ENCODE assay signal across 27 cellular contexts in genomic region chr18:21289843-21290242, GRCh38. TPM values are rescaled to one million over a fixed set of nuclear protein-coding genes. Genes with fewer than 3 reads are reported as not detected.
"Had no signal": no experiment of that assay in that cellular context is flagged by ENCODE, and none has a peak within 500 bp of the region (broad histone marks: within the 10 kb centered on the region; RNA-seq: fewer than 3 reads in every experiment).

No MANE protein-coding gene starts in this region.

- H3K27me3 ChIP-seq: neutrophil, right atrium auricular region, right lobe of liver, tibial nerve, uterus had no signal

- H3K27ac ChIP-seq: left ventricle myocardium inferior, neutrophil, parathyroid adenoma, psoas muscle, right atrium auricular region, right lobe of liver, tibial nerve, uterus had no signal

- H3K4me1 ChIP-seq: parathyroid adenoma, psoas muscle, right atrium auricular region, tibial nerve, uterus had no signal

- H3K4me3 Mint-ChIP-seq: mesothelial cell of epicardium; naive B cell; natural killer cell; neural crest cell; stimulated activated memory B cell treated with anti-CD40 and anti-IgM and Interleukin-4, amounts not matched to agents 10 μg/mL and 1 μg/mL and 100 μg/mL, for 72 hours; stimulated activated naive CD8-positive, alpha-beta T cell treated with anti-CD3 and anti-CD28 coated beads, Interleukin-15, amount 100 ng/mL, for 72 hours; type B pancreatic cell had no signal

- H3K27ac Mint-ChIP-seq: mesothelial cell of epicardium; naive B cell; natural killer cell; stimulated activated memory B cell treated with anti-CD40 and anti-IgM and Interleukin-4, amounts not matched to agents 10 μg/mL and 1 μg/mL and 100 μg/mL, for 72 hours; stimulated activated naive CD8-positive, alpha-beta T cell treated with anti-CD3 and anti-CD28 coated beads, Interleukin-15, amount 100 ng/mL, for 72 hours; type B pancreatic cell had no signal

- H3K36me3 ChIP-seq: left ventricle myocardium inferior, neutrophil, right atrium auricular region, right lobe of liver, tibial nerve, uterus had no signal

- H3K9me3 ChIP-seq: left ventricle myocardium inferior, neutrophil, psoas muscle, right atrium auricular region, right lobe of liver, tibial nerve, uterus had no signal

- H3K4me1 Mint-ChIP-seq: mesothelial cell of epicardium; naive B cell; natural killer cell; stimulated activated memory B cell treated with anti-CD40 and anti-IgM and Interleukin-4, amounts not matched to agents 10 μg/mL and 1 μg/mL and 100 μg/mL, for 72 hours; stimulated activated naive CD8-positive, alpha-beta T cell treated with anti-CD3 and anti-CD28 coated beads, Interleukin-15, amount 100 ng/mL, for 72 hours had no signal

- H3K36me3 Mint-ChIP-seq: mesothelial cell of epicardium; naive B cell; natural killer cell; stimulated activated memory B cell treated with anti-CD40 and anti-IgM and Interleukin-4, amounts not matched to agents 10 μg/mL and 1 μg/mL and 100 μg/mL, for 72 hours; type B pancreatic cell had no signal

- DNase-seq: hypothalamus; islet precursor cell; left ventricle myocardium inferior; mesendoderm; naive B cell; natural killer cell; occipital lobe; psoas muscle; right lobe of liver; stimulated activated CD4-positive, alpha-beta T cell treated with anti-CD3 and anti-CD28 coated beads, Interleukin-1b, Interleukin-23, amount 100 ng/mL, for 48 hours; stimulated activated CD4-positive, alpha-beta T cell treated with anti-CD3 and anti-CD28 coated beads, Interleukin-2, amount 100 ng/mL, for 48 hours; stimulated activated CD4-positive, alpha-beta T cell treated with anti-CD3 and anti-CD28 coated beads, Interleukin-4, amount 100 ng/mL, for 4 hours; stimulated activated CD8-positive, alpha-beta memory T cell treated with anti-CD3 and anti-CD28 coated beads, Interleukin-4, amount 100 ng/mL, for 48 hours; stimulated activated naive CD4-positive, alpha-beta T cell treated with Interleukin-2 at 50 U/mL for 16 hours; stimulated activated naive CD8-positive, alpha-beta T cell treated with anti-CD3 and anti-CD28 coated beads, Interleukin-15, amount 100 ng/mL, for 72 hours; substantia nigra; uterus had no signal

- H3K9me3 Mint-ChIP-seq: mesothelial cell of epicardium; neural crest cell; stimulated activated memory B cell treated with anti-CD40 and anti-IgM and Interleukin-4, amounts not matched to agents 10 μg/mL and 1 μg/mL and 100 μg/mL, for 72 hours; stimulated activated naive CD8-positive, alpha-beta T cell treated with anti-CD3 and anti-CD28 coated beads, Interleukin-15, amount 100 ng/mL, for 72 hours had no signal

- H3K27me3 Mint-ChIP-seq: stimulated activated memory B cell treated with anti-CD40 and anti-IgM and Interleukin-4, amounts not matched to agents 10 μg/mL and 1 μg/mL and 100 μg/mL, for 72 hours had no signal

- H3K4me3 ChIP-seq: left ventricle myocardium inferior, lung, psoas muscle, right atrium auricular region, right lobe of liver, smooth muscle cell, tibial nerve, uterus had no signal

- ATAC-seq: natural killer cell; psoas muscle; right lobe of liver; stimulated activated memory B cell treated with anti-CD40 and anti-IgM and Interleukin-4, amounts not matched to agents 10 μg/mL and 1 μg/mL and 100 μg/mL, for 72 hours; stimulated activated naive CD8-positive, alpha-beta T cell treated with anti-CD3 and anti-CD28 coated beads, Interleukin-15, amount 100 ng/mL, for 72 hours had no signal

RNA-seq across cellular contexts. Expression of gene GREB1L, which starts 47.8 kb away (rescaled TPM):
- total RNA-seq: natural killer cell had no signal
